ENCODE assay signal across 9 cellular contexts in genomic region chr14:21014761-21015190, GRCh38. TPM values are rescaled to one million over a fixed set of nuclear protein-coding genes. Genes with fewer than 3 reads are reported as not detected.
DNase-seq lines count a peak whose midpoint lies in the region; ATAC-seq and TF ChIP-seq lines count a peak whose summit lies in the region.
"Had no signal": no experiment of that assay in that cellular context is flagged by ENCODE, and none has a peak within 500 bp of the region (broad histone marks: within the 10 kb centered on the region; RNA-seq: fewer than 3 reads in every experiment).

No MANE protein-coding gene starts in this region.

- H3K36me3 Mint-ChIP-seq in activated T-helper 1 cell treated with anti-CD3 and anti-CD28 coated beads, Interleukin-12 subunit alpha, Interleukin-12 subunit beta, Interleukin-2, Interleukin-4 antibody, amounts not matched to agents 30 ng/mL and 10 ng/mL and 1 ng/mL, durations not matched to agents 14 hours and 24 hours and 36 hours (ENCODE audit: low read depth), result no peaks in the 10 kb centered on the region

- DNase-seq in GM10266 (ENCODE audit: extremely low spot score), result peak; percentile 68
- DNase-seq in RWPE2 (ENCODE audit: low spot score), result no peak
- DNase-seq in activated T-helper 1 cell treated with anti-CD3 and anti-CD28 coated beads, Interleukin-12 subunit alpha, Interleukin-12 subunit beta, Interleukin-2, Interleukin-4 antibody, amounts not matched to agents 30 ng/mL and 10 ng/mL and 1 ng/mL, durations not matched to agents 14 hours and 24 hours and 36 hours (ENCODE audit: low spot score), result peak; percentile 58
- peak; percentile 92 for DNase-seq in fibroblast of pulmonary artery (ENCODE audit: low read depth)
- DNase-seq in stimulated activated naive CD8-positive, alpha-beta T cell treated with anti-CD3 and anti-CD28 coated beads, Interleukin-15, amount 100 ng/mL, for 72 hours, result peak; percentile 66

- H3K27ac Mint-ChIP-seq in activated T-helper 1 cell treated with anti-CD3 and anti-CD28 coated beads, Interleukin-12 subunit alpha, Interleukin-12 subunit beta, Interleukin-2, Interleukin-4 antibody, amounts not matched to agents 30 ng/mL and 10 ng/mL and 1 ng/mL, durations not matched to agents 14 hours and 24 hours and 36 hours, result no peak overlapping the region
- H3K27ac Mint-ChIP-seq in stimulated activated naive CD8-positive, alpha-beta T cell treated with anti-CD3 and anti-CD28 coated beads, Interleukin-15, amount 100 ng/mL, for 72 hours, result no peak overlapping the region

- ATAC-seq in RWPE2 (ENCODE audit: low read depth) (peak; percentile 87), HG03460 (IDR thresholded peaks at IDR 0.05; ENCODE audit: unreplicated experiment) (no peak)
- ATAC-seq in stimulated activated naive CD8-positive, alpha-beta T cell treated with anti-CD3 and anti-CD28 coated beads, Interleukin-15, amount 100 ng/mL, for 72 hours, result peak; percentile 78

- H3K9me3 ChIP-seq in Loucy (ENCODE audit: insufficient read depth, low read depth, low read length), result no peaks in the 10 kb centered on the region
- H3K9me3 ChIP-seq in RWPE2 (ENCODE audit: severe bottlenecking), result no peaks in the 10 kb centered on the region
- no peaks in the 10 kb centered on the region for H3K9me3 ChIP-seq in neuron (ENCODE audit: low read length)

- H2AFZ ChIP-seq in Loucy (ENCODE audit: low read length), result peak overlapping the region; percentile 52
- peak overlapping the region; percentile 44 for H2AFZ ChIP-seq in neuron (ENCODE audit: low read depth, low read length)

- no peak overlapping the region for H3K27ac ChIP-seq in RWPE2 (ENCODE audit: poor library complexity, severe bottlenecking)

- TF ChIP-seq CTCF in GM10266 (IDR thresholded peaks at IDR 0.05; ENCODE audit: control insufficient read depth, insufficient read depth, low read depth, missing control alignments) (peak; percentile 78), Loucy (conservative IDR thresholded peaks at IDR 0.05; ENCODE audit: low read length) (peak; percentile 96), RWPE2 (IDR thresholded peaks at IDR 0.05; ENCODE audit: poor library complexity, severe bottlenecking) (peak; percentile 98), fibroblast of pulmonary artery (IDR thresholded peaks at IDR 0.05; ENCODE audit: low read length, missing control alignments) (peak; percentile 95)

- no peaks in the 10 kb centered on the region for H3K9me3 Mint-ChIP-seq in activated T-helper 1 cell treated with anti-CD3 and anti-CD28 coated beads, Interleukin-12 subunit alpha, Interleukin-12 subunit beta, Interleukin-2, Interleukin-4 antibody, amounts not matched to agents 30 ng/mL and 10 ng/mL and 1 ng/mL, durations not matched to agents 14 hours and 24 hours and 36 hours
- no peaks in the 10 kb centered on the region for H3K9me3 Mint-ChIP-seq in stimulated activated naive CD8-positive, alpha-beta T cell treated with anti-CD3 and anti-CD28 coated beads, Interleukin-15, amount 100 ng/mL, for 72 hours

- H3K4me3 Mint-ChIP-seq in activated T-helper 1 cell treated with anti-CD3 and anti-CD28 coated beads, Interleukin-12 subunit alpha, Interleukin-12 subunit beta, Interleukin-2, Interleukin-4 antibody, amounts not matched to agents 30 ng/mL and 10 ng/mL and 1 ng/mL, durations not matched to agents 14 hours and 24 hours and 36 hours, result no peak overlapping the region
- no peak overlapping the region for H3K4me3 Mint-ChIP-seq in stimulated activated naive CD8-positive, alpha-beta T cell treated with anti-CD3 and anti-CD28 coated beads, Interleukin-15, amount 100 ng/mL, for 72 hours

- no peak overlapping the region for H3K9ac ChIP-seq in Loucy (ENCODE audit: low read depth, low read length, poor library complexity, severe bottlenecking)

- no peaks in the 10 kb centered on the region for H3F3A ChIP-seq in Loucy (ENCODE audit: low read depth)

- H3K4me1 Mint-ChIP-seq in activated T-helper 1 cell treated with anti-CD3 and anti-CD28 coated beads, Interleukin-12 subunit alpha, Interleukin-12 subunit beta, Interleukin-2, Interleukin-4 antibody, amounts not matched to agents 30 ng/mL and 10 ng/mL and 1 ng/mL, durations not matched to agents 14 hours and 24 hours and 36 hours (ENCODE audit: low read depth), result no peaks in the 10 kb centered on the region
- no peaks in the 10 kb centered on the region for H3K4me1 Mint-ChIP-seq in stimulated activated naive CD8-positive, alpha-beta T cell treated with anti-CD3 and anti-CD28 coated beads, Interleukin-15, amount 100 ng/mL, for 72 hours

- H3K79me2 ChIP-seq in Loucy (ENCODE audit: insufficient read depth, low read length), result no peaks in the 10 kb centered on the region

- H3K4me1 ChIP-seq in Loucy (ENCODE audit: insufficient read depth, low read length, poor library complexity, severe bottlenecking) (no peaks in the 10 kb centered on the region), RWPE2 (ENCODE audit: insufficient read depth, poor library complexity, severe bottlenecking) (no peaks in the 10 kb centered on the region), neuron (ENCODE audit: insufficient read depth, low read length) (no peaks in the 10 kb centered on the region)

- no peaks in the 10 kb centered on the region for H3K9me2 ChIP-seq in Loucy (replicated peaks; ENCODE audit: low read depth, low read length)

- H3K36me3 ChIP-seq in Loucy (ENCODE audit: insufficient read depth, low read length), result no peaks in the 10 kb centered on the region
- H3K36me3 ChIP-seq in RWPE2 (ENCODE audit: low read depth), result no peaks in the 10 kb centered on the region
- H3K36me3 ChIP-seq in neuron (ENCODE audit: insufficient read depth, low read length), result no peaks in the 10 kb centered on the region

- H4K20me1 ChIP-seq in Loucy (ENCODE audit: insufficient read depth, low read length, poor library complexity, severe bottlenecking), result no peaks in the 10 kb centered on the region

- H3K27me3 ChIP-seq in Loucy (ENCODE audit: insufficient read depth, low read length, poor library complexity, severe bottlenecking), result no peaks in the 10 kb centered on the region
- H3K27me3 ChIP-seq in RWPE2 (ENCODE audit: insufficient read depth, poor library complexity, severe bottlenecking), result no peaks in the 10 kb centered on the region
- H3K27me3 ChIP-seq in neuron (ENCODE audit: insufficient read depth, low read length), result peaks cover 5% of the 10 kb centered on the region

- peaks cover 19% of the 10 kb centered on the region for H3K27me3 Mint-ChIP-seq in activated T-helper 1 cell treated with anti-CD3 and anti-CD28 coated beads, Interleukin-12 subunit alpha, Interleukin-12 subunit beta, Interleukin-2, Interleukin-4 antibody, amounts not matched to agents 30 ng/mL and 10 ng/mL and 1 ng/mL, durations not matched to agents 14 hours and 24 hours and 36 hours (ENCODE audit: insufficient read depth)
- peaks cover 35% of the 10 kb centered on the region for H3K27me3 Mint-ChIP-seq in stimulated activated naive CD8-positive, alpha-beta T cell treated with anti-CD3 and anti-CD28 coated beads, Interleukin-15, amount 100 ng/mL, for 72 hours

- H3K4me2 ChIP-seq in Loucy (ENCODE audit: low read depth, low read length, poor library complexity, severe bottlenecking), result no peak overlapping the region

- H3K4me3 ChIP-seq in Loucy (ENCODE audit: low read length, poor library complexity, severe bottlenecking) (no peak overlapping the region), RWPE2 (ENCODE audit: severe bottlenecking) (no peak overlapping the region), fibroblast of pulmonary artery (replicated peaks; ENCODE audit: low read depth, low read length) (no peak overlapping the region), neuron (ENCODE audit: low read length) (no peak overlapping the region)

- intact Hi-C loops in activated T-helper 1 cell treated with anti-CD3 and anti-CD28 coated beads, Interleukin-12 subunit alpha, Interleukin-12 subunit beta, Interleukin-2, Interleukin-4 antibody, amounts not matched to agents 30 ng/mL and 10 ng/mL and 1 ng/mL, durations not matched to agents 14 hours and 24 hours and 36 hours (cut with micrococcal nuclease), result loop anchor here (1.0 kb wide), 5 partner anchors 10 to 93 kb away; partner anchors contain the start of gene RNASE8

RNA-seq across cellular contexts. Expression of gene NDRG2, which starts 10.1 kb away (rescaled TPM):
- 1.5 and 1.6 TPM in 2 replicates for total RNA-seq in activated T-helper 1 cell treated with anti-CD3 and anti-CD28 coated beads, Interleukin-12 subunit alpha, Interleukin-12 subunit beta, Interleukin-2, Interleukin-4 antibody, amounts not matched to agents 30 ng/mL and 10 ng/mL and 1 ng/mL, durations not matched to agents 14 hours and 24 hours and 36 hours

RNA-seq across cellular contexts. Expression of gene TPPP2, which starts 15.2 kb away (rescaled TPM):
- not detected in 2 replicates for total RNA-seq in activated T-helper 1 cell treated with anti-CD3 and anti-CD28 coated beads, Interleukin-12 subunit alpha, Interleukin-12 subunit beta, Interleukin-2, Interleukin-4 antibody, amounts not matched to agents 30 ng/mL and 10 ng/mL and 1 ng/mL, durations not matched to agents 14 hours and 24 hours and 36 hours
- total RNA-seq: mononuclear cell had no signal

RNA-seq across cellular contexts. Expression of gene SLC39A2, which starts 15.7 kb away (rescaled TPM):
- total RNA-seq in activated T-helper 1 cell treated with anti-CD3 and anti-CD28 coated beads, Interleukin-12 subunit alpha, Interleukin-12 subunit beta, Interleukin-2, Interleukin-4 antibody, amounts not matched to agents 30 ng/mL and 10 ng/mL and 1 ng/mL, durations not matched to agents 14 hours and 24 hours and 36 hours, result 0.24 and 0.36 TPM in 2 replicates
- total RNA-seq: mononuclear cell had no signal

RNA-seq across cellular contexts. Expression of gene RNASE13, which starts 19.8 kb away (rescaled TPM):
- not detected in 2 replicates for total RNA-seq in activated T-helper 1 cell treated with anti-CD3 and anti-CD28 coated beads, Interleukin-12 subunit alpha, Interleukin-12 subunit beta, Interleukin-2, Interleukin-4 antibody, amounts not matched to agents 30 ng/mL and 10 ng/mL and 1 ng/mL, durations not matched to agents 14 hours and 24 hours and 36 hours
- total RNA-seq: mononuclear cell had no signal

RNA-seq across cellular contexts. Expression of gene METTL17, which starts 25.0 kb away (rescaled TPM):
- total RNA-seq in activated T-helper 1 cell treated with anti-CD3 and anti-CD28 coated beads, Interleukin-12 subunit alpha, Interleukin-12 subunit beta, Interleukin-2, Interleukin-4 antibody, amounts not matched to agents 30 ng/mL and 10 ng/mL and 1 ng/mL, durations not matched to agents 14 hours and 24 hours and 36 hours, result 96.1 and 100 TPM in 2 replicates
